In the genomic region with DNA sequence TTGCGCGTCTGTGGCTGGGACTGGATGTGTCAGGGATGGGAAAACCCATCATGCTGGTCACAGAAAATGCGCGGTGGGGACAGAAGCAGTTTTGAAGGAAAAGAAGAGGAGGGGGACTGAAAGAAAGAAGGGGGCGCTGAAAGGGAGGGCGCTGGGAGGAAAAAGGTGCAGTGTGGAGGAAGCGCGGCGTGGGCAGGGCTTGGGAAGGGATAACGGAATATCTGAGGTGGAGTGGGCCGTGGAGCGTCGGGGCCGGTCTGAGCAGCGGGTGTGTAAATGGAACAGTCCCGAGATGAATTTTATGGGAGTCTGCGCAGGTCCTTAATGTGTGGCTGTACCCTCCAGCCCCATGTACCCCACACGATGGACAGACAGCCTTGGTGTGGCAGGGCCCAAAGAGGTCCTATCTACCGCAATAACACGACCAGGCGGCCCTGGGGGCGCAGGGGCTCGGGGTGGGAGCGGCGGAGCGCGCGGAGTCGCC, we compare ENCODE assay signal across 8 cellular contexts. TPM values are rescaled to one million over a fixed set of nuclear protein-coding genes. Genes with fewer than 3 reads are reported as not detected.
DNase-seq lines count a peak whose midpoint lies in the region; ATAC-seq and TF ChIP-seq lines count a peak whose summit lies in the region.

No MANE protein-coding gene starts in this region.

- H3K36me3 ChIP-seq in OCI-LY7 (ENCODE audit: insufficient read depth, low read length) (peaks cover 8% of the 10 kb centered on the region), neutrophil (no peaks in the 10 kb centered on the region)

- H3K36me3 Mint-ChIP-seq in T-helper 1 cell treated with Interleukin-12 subunit alpha and Interleukin-12 subunit beta and Interleukin-4 antibody, amounts not matched to agents 30 μg/mL and 1 μg/mL, for 36 hours (ENCODE audit: low read depth): no peaks in the 10 kb centered on the region
- H3K36me3 Mint-ChIP-seq in effector memory CD8-positive, alpha-beta T cell (ENCODE audit: insufficient read depth): no peaks in the 10 kb centered on the region

- peak; percentile 3 for ATAC-seq in effector memory CD8-positive, alpha-beta T cell (replicated peaks)
- no peak for ATAC-seq in GM19328 (IDR thresholded peaks at IDR 0.05; ENCODE audit: unreplicated experiment)

- H3K4me3 ChIP-seq in OCI-LY7 (ENCODE audit: low read depth, low read length, poor library complexity, severe bottlenecking) (peak overlapping the region; percentile 83), neutrophil (ENCODE audit: low read depth in 1 of 2, low read length in 1 of 2) (peak overlapping the region; percentile 34 to 66)

- POLR2A ChIA-PET in OCI-LY7 (lab: Charles Lee): interaction anchor here (0.6 to 3.9 kb wide), 3 partner anchors 12 to 1120 kb away, joined by 4 to 15 read pairs (median 4); no protein-coding TSS in a partner anchor

- H3K4me1 Mint-ChIP-seq in T-helper 1 cell treated with Interleukin-12 subunit alpha and Interleukin-12 subunit beta and Interleukin-4 antibody, amounts not matched to agents 30 μg/mL and 1 μg/mL, for 36 hours (ENCODE audit: low read depth): peaks cover 27% of the 10 kb centered on the region
- H3K4me1 Mint-ChIP-seq in effector memory CD8-positive, alpha-beta T cell (ENCODE audit: low read depth in 2 of 2): peaks cover 15 to 25% of the 10 kb centered on the region in 2 donors

- H3K27ac Mint-ChIP-seq in T-helper 1 cell treated with Interleukin-12 subunit alpha and Interleukin-12 subunit beta and Interleukin-4 antibody, amounts not matched to agents 30 μg/mL and 1 μg/mL, for 36 hours: peak overlapping the region; percentile 50
- peak overlapping the region in 1 of 2 donors; percentile 80 for H3K27ac Mint-ChIP-seq in effector memory CD8-positive, alpha-beta T cell

- no peaks in the 10 kb centered on the region for H3K9me3 ChIP-seq in OCI-LY7 (ENCODE audit: low read length)
- H3K9me3 ChIP-seq in neutrophil: no peaks in the 10 kb centered on the region

- peaks cover 10% of the 10 kb centered on the region for H4K20me1 ChIP-seq in OCI-LY7 (ENCODE audit: insufficient read depth, low read length)

- no peaks in the 10 kb centered on the region for H3K9me2 ChIP-seq in OCI-LY7 (ENCODE audit: insufficient read depth, low read length)

- peak overlapping the region; percentile 63 for H2AFZ ChIP-seq in OCI-LY7 (ENCODE audit: low read length)

- CTCF ChIA-PET in OCI-LY7 (lab: Charles Lee; ENCODE audit: unreplicated experiment): interaction anchor here (1.0 kb wide), 1 partner anchor 23 kb away, joined by 3 read pairs; no protein-coding TSS in a partner anchor

- peak overlapping the region; percentile 69 for H3K4me2 ChIP-seq in OCI-LY7 (ENCODE audit: low read length)

- H3K79me2 ChIP-seq in OCI-LY7 (ENCODE audit: insufficient read depth, low read depth, low read length): peaks cover 27% of the 10 kb centered on the region

- no peak for TF ChIP-seq CTCF in OCI-LY7 (conservative IDR thresholded peaks at IDR 0.05; ENCODE audit: low read length)
- no peak for TF ChIP-seq CTCF in neutrophil (IDR thresholded peaks at IDR 0.05)

- H3K4me3 Mint-ChIP-seq in T-helper 1 cell treated with Interleukin-12 subunit alpha and Interleukin-12 subunit beta and Interleukin-4 antibody, amounts not matched to agents 30 μg/mL and 1 μg/mL, for 36 hours: peak overlapping the region; percentile 85
- H3K4me3 Mint-ChIP-seq in effector memory CD8-positive, alpha-beta T cell: peak overlapping the region; percentile 89 to 92

- no peak for DNase-seq in T-helper 1 cell
- DNase-seq in OCI-LY7 (ENCODE audit: low spot score): no peak
- no peak for DNase-seq in effector memory CD8-positive, alpha-beta T cell
- no peak for DNase-seq in NCI-H1694 (lab: John Stamatoyannopoulos, UW)
- DNase-seq in NK-92 treated with Interleukin-12 subunit alpha and Interleukin-12 subunit beta, amount 100 ng/mL, for 24 hours (lab: John Stamatoyannopoulos, UW): no peak

- peaks cover 7% of the 10 kb centered on the region for H3K27me3 Mint-ChIP-seq in T-helper 1 cell treated with Interleukin-12 subunit alpha and Interleukin-12 subunit beta and Interleukin-4 antibody, amounts not matched to agents 30 μg/mL and 1 μg/mL, for 36 hours (ENCODE audit: low read depth)
- peaks cover 6 to 19% of the 10 kb centered on the region in 2 donors for H3K27me3 Mint-ChIP-seq in effector memory CD8-positive, alpha-beta T cell

- BruUV-seq in OCI-LY7 (replicated peaks; lab: Mats Ljungman, UMichigan): no TSS peak

- H3K9me3 Mint-ChIP-seq in T-helper 1 cell treated with Interleukin-12 subunit alpha and Interleukin-12 subunit beta and Interleukin-4 antibody, amounts not matched to agents 30 μg/mL and 1 μg/mL, for 36 hours: no peaks in the 10 kb centered on the region
- no peaks in the 10 kb centered on the region for H3K9me3 Mint-ChIP-seq in effector memory CD8-positive, alpha-beta T cell

- H3K27ac ChIP-seq in OCI-LY7 (ENCODE audit: low read depth, low read length, poor library complexity, severe bottlenecking) (no peak overlapping the region), neutrophil (peak overlapping the region; percentile 31)

- H3K27me3 ChIP-seq in neutrophil: peaks cover 12% of the 10 kb centered on the region

- intact Hi-C loops in OCI-LY7 (cut with micrococcal nuclease; ENCODE audit: unreplicated experiment): loop anchor here (1.0 to 10.0 kb wide), 4 partner anchors 14 to 518 kb away; a partner anchor contains a TSS

- H3K4me1 ChIP-seq in OCI-LY7 (ENCODE audit: insufficient read depth, low read length, poor library complexity, severe bottlenecking) (peaks cover 69% of the 10 kb centered on the region), neutrophil (ENCODE audit: control insufficient read depth in 1 of 2, insufficient read depth in 1 of 2, low read depth in 1 of 2, low read length in 1 of 2) (peaks cover 57 to 69% of the 10 kb centered on the region in 2 experiments)

RNA-seq across cellular contexts. Expression of a gene that starts 0.4 kb away (rescaled TPM):
- 51.5 and 52.6 TPM in 2 replicates for total RNA-seq in OCI-LY7 (2014; rRNA removed; shearing (Covaris generic))
- 54.1 and 64.6 TPM in 2 replicates for total RNA-seq in OCI-LY7 (2022)

RNA-seq across cellular contexts. Expression of a gene that starts 6.3 kb away (rescaled TPM):
- not detected in 2 replicates for total RNA-seq in OCI-LY7 (2014; rRNA removed; shearing (Covaris generic))
- total RNA-seq in OCI-LY7 (2022): not detected in 2 replicates

RNA-seq across cellular contexts. Expression of a gene that starts 23.9 kb away (rescaled TPM):
- 911 and 1,004 TPM in 2 replicates for total RNA-seq in OCI-LY7 (2014; rRNA removed; shearing (Covaris generic))
- total RNA-seq in OCI-LY7 (2022): 1,055 and 1,282 TPM in 2 replicates

RNA-seq across cellular contexts. Expression of a gene that starts 34.3 kb away (rescaled TPM):
- 10.1 and 13.9 TPM in 2 replicates for total RNA-seq in OCI-LY7 (2014; rRNA removed; shearing (Covaris generic))
- 15.3 and 16.5 TPM in 2 replicates for total RNA-seq in OCI-LY7 (2022)

RNA-seq across cellular contexts. Expression of a gene that starts 42.3 kb away (rescaled TPM):
- total RNA-seq in OCI-LY7 (2014; rRNA removed; shearing (Covaris generic)): 27.5 and 43.1 TPM in 2 replicates
- 22.4 and 24.8 TPM in 2 replicates for total RNA-seq in OCI-LY7 (2022)
